1 cellular context compared by ENCODE assay signal in genomic region chr17:38606646-38607611, GRCh38.
A peak's percentile ranks its signal among the peaks of the same experiment; 100 is the strongest.
TF ChIP-seq lines count a peak whose summit lies in the region.

No MANE protein-coding gene starts in this region.

TF ChIP-seq in HepG2, 621 proteins besides CTCF, POLR2A, EP300 and RAD21 (continued from another document and continues in another):
- TF ChIP-seq SNAPC4 (CRISPR knock-in tag; IDR thresholded peaks at IDR 0.05) (no peak), LBX2 (CRISPR knock-in tag; IDR thresholded peaks at IDR 0.05; ENCODE audit: borderline replicate concordance) (peak; percentile 45; the same call in 1 of the 2 replicates), TCF7 (IDR thresholded peaks at IDR 0.05; ENCODE audit: low read depth) (no peak), SP5 (CRISPR knock-in tag; IDR thresholded peaks at IDR 0.05; ENCODE audit: borderline replicate concordance, low read depth) (no peak), ZNF44 (CRISPR knock-in tag; IDR thresholded peaks at IDR 0.05) (no peak), MED1 (CRISPR knock-in tag; IDR thresholded peaks at IDR 0.05) (no peak), STAT6 (CRISPR knock-in tag; IDR thresholded peaks at IDR 0.05; ENCODE audit: borderline replicate concordance) (no peak), ZNF687 (CRISPR knock-in tag; IDR thresholded peaks at IDR 0.05) (peak; percentile 43), ZBTB14 (CRISPR knock-in tag; IDR thresholded peaks at IDR 0.05) (no peak), ZNF160 (CRISPR knock-in tag; IDR thresholded peaks at IDR 0.05) (no peak), ISL2 (CRISPR knock-in tag; IDR thresholded peaks at IDR 0.05) (no peak), ZNF740 (CRISPR knock-in tag; IDR thresholded peaks at IDR 0.05) (no peak), ZBTB3 (CRISPR knock-in tag; IDR thresholded peaks at IDR 0.05; ENCODE audit: borderline replicate concordance, low read depth) (no peak), PCBP1 (IDR thresholded peaks at IDR 0.05; ENCODE audit: borderline replicate concordance, low read depth, low read length) (0 out of 2 replicates have a peak, but pooled peaks have one; percentile 3), ZNF280B (CRISPR knock-in tag; IDR thresholded peaks at IDR 0.05; ENCODE audit: borderline replicate concordance) (peak; percentile 30; the same call in 1 of the 2 replicates), ZMAT3 (CRISPR knock-in tag; conservative IDR thresholded peaks at IDR 0.05) (no peak), BRD4 (CRISPR knock-in tag; IDR thresholded peaks at IDR 0.05) (no peak), SNAPC2 (CRISPR knock-in tag; IDR thresholded peaks at IDR 0.05) (no peak), ZNF597 (CRISPR knock-in tag; IDR thresholded peaks at IDR 0.05) (no peak), RFXANK (CRISPR knock-in tag; IDR thresholded peaks at IDR 0.05) (no peak), RCOR2 (CRISPR knock-in tag; IDR thresholded peaks at IDR 0.05) (no peak; the same call in 1 of the 2 replicates), HIC2 (CRISPR knock-in tag; IDR thresholded peaks at IDR 0.05; ENCODE audit: low read depth) (peak; percentile 87), FOXA1 (IDR thresholded peaks at IDR 0.05) (no peak), FOXA1 (CRISPR knock-in tag; IDR thresholded peaks at IDR 0.05) (no peak), GLMP (CRISPR knock-in tag; IDR thresholded peaks at IDR 0.05; ENCODE audit: borderline replicate concordance) (no peak), ZSCAN12 (CRISPR knock-in tag; IDR thresholded peaks at IDR 0.05) (no peak), ZNF703 (CRISPR knock-in tag; IDR thresholded peaks at IDR 0.05; ENCODE audit: borderline replicate concordance) (no peak), AGO2 (optimal IDR thresholded peaks at IDR 0.05; ENCODE audit: low read depth, low read length) (peak; percentile 62), TBL1XR1 (IDR thresholded peaks at IDR 0.05; ENCODE audit: borderline replicate concordance, low read length, partially characterized antibody) (no peak), MAFF (IDR thresholded peaks at IDR 0.05; ENCODE audit: low read depth, low read length) (no peak), ZNF816 (CRISPR knock-in tag; IDR thresholded peaks at IDR 0.05; ENCODE audit: borderline replicate concordance) (no peak), MZF1 (CRISPR knock-in tag; IDR thresholded peaks at IDR 0.05; ENCODE audit: borderline replicate concordance) (no peak), HNRNPH1 (optimal IDR thresholded peaks at IDR 0.05; ENCODE audit: low read depth, low read length) (no peak), PHB2 (IDR thresholded peaks at IDR 0.05; ENCODE audit: partially characterized antibody) (no peak), HNRNPUL1 (IDR thresholded peaks at IDR 0.05; ENCODE audit: low read depth, low read length) (no peak), ZNF12 (CRISPR knock-in tag; IDR thresholded peaks at IDR 0.05) (no peak), GATAD1 (CRISPR knock-in tag; IDR thresholded peaks at IDR 0.05) (no peak), TIGD3 (CRISPR knock-in tag; IDR thresholded peaks at IDR 0.05; ENCODE audit: borderline replicate concordance) (no peak), GABPA (IDR thresholded peaks at IDR 0.05; ENCODE audit: low read depth, low read length) (no peak), GABPA (CRISPR knock-in tag; IDR thresholded peaks at IDR 0.05; ENCODE audit: low read depth) (no peak), ZNF20 (CRISPR knock-in tag; IDR thresholded peaks at IDR 0.05) (no peak), ZNF629 (CRISPR knock-in tag; conservative IDR thresholded peaks at IDR 0.05) (0 out of 2 replicates have a peak, but pooled peaks have one; percentile 1)
